ENCODE assay signal across 32 cellular contexts in the genomic region with DNA sequence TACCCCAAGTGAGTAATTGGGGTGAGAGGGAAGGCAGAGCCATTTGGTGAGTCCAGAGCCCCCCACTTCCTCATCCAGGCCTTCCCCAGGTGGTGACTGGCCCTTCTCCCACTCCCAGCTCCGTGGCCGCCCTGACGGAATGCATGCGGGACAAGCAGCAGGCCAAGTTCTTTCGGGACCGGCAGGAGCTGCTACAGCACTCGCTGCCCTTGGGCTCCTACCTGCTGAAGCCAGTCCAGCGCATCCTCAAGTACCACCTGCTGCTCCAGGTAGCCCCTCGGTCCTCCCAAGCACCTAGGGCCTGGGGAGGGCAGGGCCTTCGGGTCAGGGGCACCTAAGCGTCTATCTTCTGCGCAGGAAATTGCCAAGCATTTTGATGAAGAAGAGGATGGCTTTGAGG. TPM values are rescaled to one million over a fixed set of nuclear protein-coding genes. Genes with fewer than 3 reads are reported as not detected.
A peak's percentile ranks its signal among the peaks of the same experiment; 100 is the strongest.
DNase-seq lines count a peak whose midpoint lies in the region; ATAC-seq and TF ChIP-seq lines count a peak whose summit lies in the region.
"Had no signal": no experiment of that assay in that cellular context is flagged by ENCODE, and none has a peak within 500 bp of the region (broad histone marks: within the 10 kb centered on the region; RNA-seq: fewer than 3 reads in every experiment).

No MANE protein-coding gene starts in this region.

- no peaks in the 10 kb centered on the region for H3K9me2 ChIP-seq in OCI-LY7 (ENCODE audit: insufficient read depth, low read length)

- no peak for TF ChIP-seq CTCF in right lobe of liver (IDR thresholded peaks at IDR 0.05)
- TF ChIP-seq CTCF in OCI-LY7 (conservative IDR thresholded peaks at IDR 0.05; ENCODE audit: low read length) = no peak

- H3K27ac Mint-ChIP-seq in central memory CD8-positive, alpha-beta T cell (ENCODE audit: low read depth) = peak overlapping the region; percentile 44
- H3K27ac Mint-ChIP-seq: activated naive CD8-positive, alpha-beta T cell treated with anti-CD3 and anti-CD28 coated beads for 36 hours; stimulated activated naive CD8-positive, alpha-beta T cell treated with anti-CD3 and anti-CD28 coated beads, Interleukin-15, Interleukin-2, amounts not matched to agents 100 ng/mL and 50 ng/mL, for 24 hours had no signal

- no peaks in the 10 kb centered on the region for H3K4me1 ChIP-seq in right lobe of liver
- no peaks in the 10 kb centered on the region for H3K4me1 ChIP-seq in OCI-LY7 (ENCODE audit: insufficient read depth, low read length, poor library complexity, severe bottlenecking)

- no peaks in the 10 kb centered on the region for H3K79me2 ChIP-seq in OCI-LY7 (ENCODE audit: insufficient read depth, low read depth, low read length)

- H3K36me3 ChIP-seq in right lobe of liver (peaks cover 0 to 37% (median 7%) of the 10 kb centered on the region in 4 donors), OCI-LY7 (ENCODE audit: insufficient read depth, low read length) (no peaks in the 10 kb centered on the region)

- no peak for TF ChIP-seq POLR2A in right lobe of liver (IDR thresholded peaks at IDR 0.05)

- no peak overlapping the region for H3K4me2 ChIP-seq in OCI-LY7 (ENCODE audit: low read length)

- H3K27me3 ChIP-seq in right lobe of liver = no peaks in the 10 kb centered on the region
- H3K27me3 ChIP-seq: ascending aorta, esophagus squamous epithelium, foreskin keratinocyte, heart left ventricle, ovary, SJSA1, vagina had no signal

- no peak overlapping the region for H3K4me3 Mint-ChIP-seq in central memory CD8-positive, alpha-beta T cell
- H3K4me3 Mint-ChIP-seq: activated naive CD8-positive, alpha-beta T cell treated with anti-CD3 and anti-CD28 coated beads for 36 hours; nephron progenitor cell; stimulated activated naive CD8-positive, alpha-beta T cell treated with anti-CD3 and anti-CD28 coated beads, Interleukin-15, Interleukin-2, amounts not matched to agents 100 ng/mL and 50 ng/mL, for 24 hours had no signal

- no peaks in the 10 kb centered on the region for H3K9me3 Mint-ChIP-seq in central memory CD8-positive, alpha-beta T cell
- H3K9me3 Mint-ChIP-seq: activated naive CD8-positive, alpha-beta T cell treated with anti-CD3 and anti-CD28 coated beads for 36 hours; nephron progenitor cell; stimulated activated naive CD8-positive, alpha-beta T cell treated with anti-CD3 and anti-CD28 coated beads, Interleukin-15, Interleukin-2, amounts not matched to agents 100 ng/mL and 50 ng/mL, for 24 hours had no signal

- 80% methylated on average over 1 of the region's 12 CpGs for WGBS in right lobe of liver (ENCODE audit: insufficient coverage, low coverage, low lambda C conversion rate, missing lambda C conversion rate)

- H4K20me1 ChIP-seq in OCI-LY7 (ENCODE audit: insufficient read depth, low read length) = no peaks in the 10 kb centered on the region

- no peak overlapping the region for H3K4me3 ChIP-seq in right lobe of liver
- H3K4me3 ChIP-seq in OCI-LY7 (ENCODE audit: low read depth, low read length, poor library complexity, severe bottlenecking) = no peak overlapping the region
- H3K4me3 ChIP-seq: ascending aorta, esophagus squamous epithelium, heart left ventricle, K562, ovary, SJSA1, skin epidermis, vagina had no signal

- no peaks in the 10 kb centered on the region for H3K27me3 Mint-ChIP-seq in central memory CD8-positive, alpha-beta T cell
- H3K27me3 Mint-ChIP-seq: activated naive CD8-positive, alpha-beta T cell treated with anti-CD3 and anti-CD28 coated beads for 36 hours; stimulated activated naive CD8-positive, alpha-beta T cell treated with anti-CD3 and anti-CD28 coated beads, Interleukin-15, Interleukin-2, amounts not matched to agents 100 ng/mL and 50 ng/mL, for 24 hours had no signal

- H3K4me1 Mint-ChIP-seq in central memory CD8-positive, alpha-beta T cell = peaks cover 75% of the 10 kb centered on the region
- H3K4me1 Mint-ChIP-seq: activated naive CD8-positive, alpha-beta T cell treated with anti-CD3 and anti-CD28 coated beads for 36 hours had no signal

- peak; percentile 10 for DNase-seq in left cardiac atrium
- DNase-seq in left ventricle myocardium superior = no peak
- no peak for DNase-seq in central memory CD8-positive, alpha-beta T cell (ENCODE audit: low spot score in 2 of 2)
- DNase-seq in right lobe of liver = peak in 2 of 3 donors; percentile 8 to 35
- no peak for DNase-seq in OCI-LY7 (ENCODE audit: low spot score)
- no peak for DNase-seq in iPS-NIHi11 (ENCODE audit: low spot score)
- no peak for DNase-seq in amygdala (lab: John Stamatoyannopoulos, UW)
- DNase-seq: activated gamma-delta T cell; activated naive CD8-positive, alpha-beta T cell treated with anti-CD3 and anti-CD28 coated beads for 36 hours; caudate nucleus; DMS 273 treated with DMSO at 0.1 percent for 48 hours; esophagus squamous epithelium; foreskin keratinocyte; GOT3; kidney glomerular epithelial cell; mammary epithelial cell; NCI-H1092; NCI-H187; NCI-H2171; NCI-H82; nephron progenitor cell; stimulated activated CD4-positive, alpha-beta T cell treated with anti-CD3 and anti-CD28 coated beads, Interleukin-1b, Interleukin-23, amount 100 ng/mL, for 48 hours had no signal

- intact Hi-C loops in left cardiac atrium (cut with DNase I) = no loop called here
- intact Hi-C loops in left ventricle myocardium superior (cut with micrococcal nuclease) = no loop called here
- intact Hi-C loops in right lobe of liver (cut with DNase I) = no loop called here
- intact Hi-C loops in OCI-LY7 (cut with micrococcal nuclease; ENCODE audit: unreplicated experiment) = no loop called here

- no peak for ATAC-seq in left cardiac atrium
- ATAC-seq in left ventricle myocardium superior = no peak
- ATAC-seq in central memory CD8-positive, alpha-beta T cell (replicated peaks; ENCODE audit: extremely low read depth, poor library complexity, severe bottlenecking) = no peak
- no peak for ATAC-seq in right lobe of liver
- no peak for ATAC-seq in HG02840 (IDR thresholded peaks at IDR 0.05; ENCODE audit: low FRiP score, unreplicated experiment)
- ATAC-seq: activated CD4-positive, CD25-positive, alpha-beta regulatory T cell treated with anti-CD3 and anti-CD28 coated beads, Interleukin-2, amount 50 U/mL, for 24 hours; foreskin keratinocyte; heart left ventricle; K562 had no signal

- no peaks in the 10 kb centered on the region for H3K9me3 ChIP-seq in right lobe of liver
- H3K9me3 ChIP-seq in OCI-LY7 (ENCODE audit: low read length) = no peaks in the 10 kb centered on the region
- H3K9me3 ChIP-seq: ascending aorta, esophagus squamous epithelium, heart left ventricle, ovary, SJSA1, vagina had no signal

- POLR2A ChIA-PET in OCI-LY7 (lab: Charles Lee) = no interaction called here

- CTCF ChIA-PET in OCI-LY7 (lab: Charles Lee; ENCODE audit: unreplicated experiment) = no interaction called here

- H2AFZ ChIP-seq in OCI-LY7 (ENCODE audit: low read length) = no peak overlapping the region

- BruUV-seq in OCI-LY7 (replicated peaks; lab: Mats Ljungman, UMichigan) = no TSS peak

- H3K27ac ChIP-seq in right lobe of liver (no peak overlapping the region), OCI-LY7 (ENCODE audit: low read depth, low read length, poor library complexity, severe bottlenecking) (no peak overlapping the region)
- H3K27ac ChIP-seq: esophagus squamous epithelium, foreskin keratinocyte, ovary, SJSA1, vagina had no signal

- H3K36me3 Mint-ChIP-seq in central memory CD8-positive, alpha-beta T cell (ENCODE audit: insufficient read depth) = peaks cover 9% of the 10 kb centered on the region
- H3K36me3 Mint-ChIP-seq: activated naive CD8-positive, alpha-beta T cell treated with anti-CD3 and anti-CD28 coated beads for 36 hours had no signal

RNA-seq across cellular contexts. Expression of gene PLEKHG3, which starts 26.5 kb away (rescaled TPM):
- total RNA-seq in left cardiac atrium (10 to 100 TPM; 29.4 to 37.7 TPM), left ventricle myocardium superior (22.0 TPM), right lobe of liver (10 to 100 TPM; 25.4 to 49.1 (median 28.0) TPM), OCI-LY7 (2022) (not detected in 2 replicates)
- not detected in 2 replicates for total RNA-seq in OCI-LY7 (2014; rRNA removed; shearing (Covaris generic))

Comparison
In these comparisons a context has a peak if more than half of its experiments do, and no peak if none do; other contexts are left out.
1. DNase-seq: peak in left cardiac atrium (single experiment) and right lobe of liver (2 of 3); none in left ventricle myocardium superior (single experiment), central memory CD8-positive, alpha-beta T cell (0 of 2), OCI-LY7 (single experiment), iPS-NIHi11 (single experiment) and amygdala (0 of 56).
2. RNA of gene PLEKHG3, which starts 26.5 kb away (total RNA-seq): 29.4 to 37.7 TPM in left cardiac atrium, 25.4 to 49.1 TPM in right lobe of liver and 22.0 TPM in left ventricle myocardium superior (single experiment); not detected in OCI-LY7; every median in the first group is over 10 times any median in the second.